In the genomic region with DNA sequence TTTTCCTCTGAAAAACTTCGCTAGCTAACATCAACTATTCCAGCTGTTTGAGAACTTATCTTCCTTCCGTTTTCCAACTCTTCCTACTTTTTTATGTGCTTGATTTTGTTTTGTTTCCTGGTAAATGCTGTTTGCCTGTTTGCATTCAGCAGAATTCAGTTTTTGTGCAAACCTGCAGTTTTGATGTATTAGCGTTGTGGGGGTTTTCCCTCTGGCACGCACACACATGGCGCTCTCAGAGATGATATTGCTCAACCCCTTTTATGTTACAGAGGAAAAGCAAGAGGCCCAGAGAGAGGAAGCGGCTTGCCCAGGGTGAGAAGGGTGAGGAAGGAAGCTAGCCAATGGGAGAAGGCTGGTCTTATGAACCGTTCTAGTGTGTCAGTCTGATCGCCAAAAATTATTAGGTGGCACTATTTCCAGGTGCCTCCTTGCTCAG, we compare ENCODE assay signal across 8 cellular contexts. TPM values are rescaled to one million over a fixed set of nuclear protein-coding genes. Genes with fewer than 3 reads are reported as not detected.
A peak's percentile ranks its signal among the peaks of the same experiment; 100 is the strongest.
DNase-seq lines count a peak whose midpoint lies in the region; ATAC-seq and TF ChIP-seq lines count a peak whose summit lies in the region.

No MANE protein-coding gene starts in this region.

- intact Hi-C loops in right cardiac atrium (cut with DNase I): no loop called here

- no peaks in the 10 kb centered on the region for H3K36me3 ChIP-seq in SJSA1

- WGBS in right cardiac atrium: 4% methylated on average over 8 of the region's 8 CpGs

- H3K27ac ChIP-seq in SJSA1 (no peak overlapping the region), right cardiac atrium (ENCODE audit: low read length) (peak overlapping the region; percentile 45)

- H3K4me3 Mint-ChIP-seq in activated naive CD8-positive, alpha-beta T cell treated with anti-CD3 and anti-CD28 coated beads, Interleukin-2, amount 50 U/mL, for 24 hours: peak overlapping the region; percentile 87

- CTCF ChIA-PET in AG04449 (lab: Yijun Ruan, JAX): interaction anchor here (2.0 kb wide), 1 partner anchor 204 kb away, joined by 5 read pairs; no protein-coding TSS in a partner anchor

- no peaks in the 10 kb centered on the region for H3K27me3 Mint-ChIP-seq in activated naive CD8-positive, alpha-beta T cell treated with anti-CD3 and anti-CD28 coated beads, Interleukin-2, amount 50 U/mL, for 24 hours

- TF ChIP-seq CTCF in AG04449 (IDR thresholded peaks at IDR 0.05; ENCODE audit: insufficient read depth, low read length, missing control alignments): no peak

- H3K36me3 Mint-ChIP-seq in activated naive CD8-positive, alpha-beta T cell treated with anti-CD3 and anti-CD28 coated beads, Interleukin-2, amount 50 U/mL, for 24 hours (ENCODE audit: low read depth): peaks cover 25% of the 10 kb centered on the region

- H3K9me3 Mint-ChIP-seq in activated naive CD8-positive, alpha-beta T cell treated with anti-CD3 and anti-CD28 coated beads, Interleukin-2, amount 50 U/mL, for 24 hours: no peaks in the 10 kb centered on the region

- H3K27ac Mint-ChIP-seq in activated naive CD8-positive, alpha-beta T cell treated with anti-CD3 and anti-CD28 coated beads, Interleukin-2, amount 50 U/mL, for 24 hours: peak overlapping the region; percentile 89

- H3K4me3 ChIP-seq in AG04449 (ENCODE audit: low read depth, low read length): peak overlapping the region; percentile 84
- H3K4me3 ChIP-seq in SJSA1: peak overlapping the region; percentile 35
- H3K4me3 ChIP-seq in right cardiac atrium (ENCODE audit: low read length): peak overlapping the region; percentile 73

- DNase-seq in AG04449 (ENCODE audit: low read depth, low spot score) (no peak), SJSA1 (ENCODE audit: low read depth in 1 of 2, low spot score in 2 of 2) (peak in 1 of 2 experiments; percentile 2), right cardiac atrium (peak; percentile 57 to 76 (median 70)), retina (peak; percentile 45), cerebellar cortex (ENCODE audit: low spot score) (no peak)
- DNase-seq in activated naive CD8-positive, alpha-beta T cell treated with anti-CD3 and anti-CD28 coated beads, Interleukin-2, amount 50 U/mL, for 24 hours: peak; percentile 54

- ATAC-seq in GM18909 (IDR thresholded peaks at IDR 0.05; ENCODE audit: poor library complexity, unreplicated experiment): peak; percentile 36
- peak; percentile 35 for ATAC-seq in HG03558 (IDR thresholded peaks at IDR 0.05; ENCODE audit: extremely low read depth, unreplicated experiment)
- ATAC-seq in activated naive CD8-positive, alpha-beta T cell treated with anti-CD3 and anti-CD28 coated beads, Interleukin-2, amount 50 U/mL, for 24 hours: peak; percentile 81
- peak; percentile 87 to 88 for ATAC-seq in right cardiac atrium

- peaks cover 49% of the 10 kb centered on the region for H3K4me1 Mint-ChIP-seq in activated naive CD8-positive, alpha-beta T cell treated with anti-CD3 and anti-CD28 coated beads, Interleukin-2, amount 50 U/mL, for 24 hours

- no peaks in the 10 kb centered on the region for H3K4me1 ChIP-seq in SJSA1 (replicated peaks)
- H3K4me1 ChIP-seq in right cardiac atrium (ENCODE audit: control insufficient read depth, insufficient read depth, low read length): peaks cover 4% of the 10 kb centered on the region

- no peaks in the 10 kb centered on the region for H3K27me3 ChIP-seq in SJSA1 (replicated peaks)
- H3K27me3 ChIP-seq in right cardiac atrium (ENCODE audit: control insufficient read depth, insufficient read depth): no peaks in the 10 kb centered on the region

- POLR2A ChIA-PET in AG04449 (lab: Yijun Ruan, JAX): no interaction called here

- no peaks in the 10 kb centered on the region for H3K9me3 ChIP-seq in SJSA1 (replicated peaks)
- no peaks in the 10 kb centered on the region for H3K9me3 ChIP-seq in right cardiac atrium (ENCODE audit: control insufficient read depth, low read length)

RNA-seq across cellular contexts. Expression of a gene that starts 0.7 kb away (rescaled TPM):
- 1.6 and 3.6 TPM in 2 replicates for total RNA-seq in SJSA1 (2014; rRNA removed; shearing (Covaris generic))
- total RNA-seq in right cardiac atrium: 10 to 100 TPM; 22.5 to 39.3 (median 28.8) TPM
- polyA plus RNA-seq in right cardiac atrium: 17.7 TPM

Comparison
In these comparisons a context has a peak if more than half of its experiments do, and no peak if none do; other contexts are left out.
1. DNase-seq: peak in activated naive CD8-positive, alpha-beta T cell treated with anti-CD3 and anti-CD28 coated beads, Interleukin-2, amount 50 U/mL, for 24 hours (single experiment), right cardiac atrium (3 of 3) and retina (single experiment); none in AG04449 (single experiment) and cerebellar cortex (single experiment).
2. ATAC-seq: peak in every context shown above with its lines; median percentile 88 in right cardiac atrium; 81 in activated naive CD8-positive, alpha-beta T cell treated with anti-CD3 and anti-CD28 coated beads, Interleukin-2, amount 50 U/mL, for 24 hours; 36 in GM18909; 35 in HG03558.
3. Peak in every context shown above with its lines, with median percentiles within 50 percentile points of each other: H3K4me3 ChIP-seq.